In the genomic region with DNA sequence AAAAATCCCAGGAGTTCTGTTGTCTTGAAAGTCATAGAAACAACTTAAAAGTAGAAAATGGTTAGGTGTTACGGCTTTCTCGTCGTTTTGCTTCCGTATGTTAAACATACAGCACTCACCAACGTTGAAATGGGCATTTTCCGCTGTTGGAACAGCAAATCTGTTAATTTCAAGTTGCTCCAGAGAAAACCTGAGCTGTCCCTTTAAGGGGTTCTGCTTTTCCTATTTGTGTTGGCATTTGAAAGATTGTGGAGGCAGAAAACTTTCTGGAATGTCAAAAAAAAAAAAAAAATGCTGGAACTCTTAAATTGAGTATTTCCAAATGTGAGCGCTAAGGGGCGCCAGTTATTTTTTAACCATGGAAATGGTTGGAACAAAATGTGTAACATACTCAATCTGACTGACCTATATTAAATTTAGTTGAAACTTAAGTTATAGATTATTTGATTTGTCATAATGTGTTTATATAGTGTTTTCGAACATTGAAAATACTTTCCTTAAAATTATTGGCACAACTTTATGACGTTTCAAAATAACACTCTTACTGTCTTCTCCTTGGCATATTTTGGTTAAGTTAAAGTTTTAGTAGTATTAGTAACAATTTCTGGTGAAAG, we compare ENCODE assay signal across 7 cellular contexts. TPM values are rescaled to one million over a fixed set of nuclear protein-coding genes. Genes with fewer than 3 reads are reported as not detected.
DNase-seq lines count a peak whose midpoint lies in the region; ATAC-seq and TF ChIP-seq lines count a peak whose summit lies in the region.

No MANE protein-coding gene starts in this region.

- H4K91ac ChIP-seq in IMR-90 (ENCODE audit: insufficient read depth, low read depth, low read length) = peak overlapping the region; percentile 83

- H2AFZ ChIP-seq in IMR-90 (replicated peaks; ENCODE audit: low read length, poor library complexity) = no peak overlapping the region

- peak overlapping the region; percentile 91 for H3K4ac ChIP-seq in IMR-90 (ENCODE audit: low read depth, low read length)

- CTCF ChIA-PET in IMR-90 (lab: Yijun Ruan, JAX) = interaction anchor here (0.7 to 1.2 kb wide), 6 partner anchors 9 to 824 kb away, joined by 3 to 7 read pairs (median 4); no protein-coding TSS in a partner anchor

- H3K36me3 ChIP-seq in IMR-90 (ENCODE audit: control insufficient read depth, insufficient read depth, low read length) (no peaks in the 10 kb centered on the region), lung (ENCODE audit: control insufficient read depth in 2 of 2, insufficient read depth in 2 of 2, low read length in 2 of 2) (no peaks in the 10 kb centered on the region)

- H3K9me3 ChIP-seq in IMR-90 (ENCODE audit: control insufficient read depth, insufficient read depth, low read length) (no peaks in the 10 kb centered on the region), T-helper 17 cell (ENCODE audit: control insufficient read depth, low read length, poor library complexity, severe bottlenecking) (no peaks in the 10 kb centered on the region), lung (ENCODE audit: control insufficient read depth in 2 of 2, insufficient read depth in 1 of 2, low read length in 1 of 2) (no peaks in the 10 kb centered on the region)

- peak overlapping the region; percentile 89 for H2BK120ac ChIP-seq in IMR-90 (ENCODE audit: low read depth, low read length)

- H2AK9ac ChIP-seq in IMR-90 (replicated peaks; ENCODE audit: low read depth, low read length, poor library complexity) = no peak overlapping the region

- H3K4me2 ChIP-seq in IMR-90 (ENCODE audit: low read depth, low read length) = peak overlapping the region; percentile 94

- peak overlapping the region; percentile 58; the same call in 1 of the 2 replicates for H2BK20ac ChIP-seq in IMR-90 (ENCODE audit: low read depth, low read length)

- peak overlapping the region; percentile 32; the same call in 2 of the 3 replicates for H2BK15ac ChIP-seq in IMR-90 (ENCODE audit: low read depth, low read length)

- no CpG with 5 or more reads among the region's 10 CpGs for WGBS in IMR-90 (ENCODE audit: extremely low coverage in 2 of 2, insufficient read length in 1 of 2), 2 experiments
- WGBS in lung, 2 donors = 2 to 6% methylated on average over 10 of the region's 10 CpGs

- H4K20me1 ChIP-seq in IMR-90 (ENCODE audit: insufficient read depth, low read length) = peaks cover 31% of the 10 kb centered on the region

- in situ Hi-C loops in IMR-90 (cut with MboI; ENCODE audit: low sequenced_read_pairs) = loop anchor here (25.0 kb wide), 1 partner anchor 2004 kb away; no protein-coding TSS in a partner anchor

- TF ChIP-seq RAD21 in IMR-90 (IDR thresholded peaks at IDR 0.05; ENCODE audit: low read length) = peak; percentile 52

- peak overlapping the region; percentile 98; the same call in 1 of the 2 replicates for H3K23ac ChIP-seq in IMR-90 (ENCODE audit: low read depth, low read length)

- H2BK5ac ChIP-seq in IMR-90 (ENCODE audit: low read depth, low read length, poor library complexity, severe bottlenecking) = peak overlapping the region; percentile 99

- peak overlapping the region; percentile 6 to 80; a peak in 3 of 4 replicates for H4K8ac ChIP-seq in IMR-90 (ENCODE audit: low read depth in 2 of 2, low read length in 2 of 2)

- H3K9ac ChIP-seq in IMR-90 (ENCODE audit: low read depth, low read length) = peak overlapping the region; percentile 100

- H3K79me1 ChIP-seq in IMR-90 (ENCODE audit: low read depth in 1 of 2, low read length in 2 of 2) = no peaks in the 10 kb centered on the region

- no peaks in the 10 kb centered on the region for H3K27me3 Mint-ChIP-seq in T-helper 17 cell

- TF ChIP-seq CTCF in IMR-90 (conservative IDR thresholded peaks at IDR 0.05; ENCODE audit: low read depth, low read length) = peak; percentile 73
- peak; percentile 46 for TF ChIP-seq CTCF in lung (IDR thresholded peaks at IDR 0.05; ENCODE audit: control extremely low read depth, extremely low read depth)

- H3K4me1 ChIP-seq in IMR-90 (ENCODE audit: control insufficient read depth, insufficient read depth, low read length) = peaks cover 2% of the 10 kb centered on the region; the same call in 1 of the 2 replicates
- no peaks in the 10 kb centered on the region for H3K4me1 ChIP-seq in lung (ENCODE audit: control insufficient read depth in 2 of 2, insufficient read depth in 2 of 2, low read length in 2 of 2)

- H3K56ac ChIP-seq in IMR-90 (ENCODE audit: extremely low read depth, insufficient read depth, low read length) = peak overlapping the region; percentile 96

- peak overlapping the region; percentile 99 for H3K14ac ChIP-seq in IMR-90 (replicated peaks; ENCODE audit: low read depth, low read length)

- intact Hi-C loops in IMR-90 (cut with micrococcal nuclease) = loop anchor here (1.0 to 10.0 kb wide), 8 partner anchors 116 to 1828 kb away; no protein-coding TSS in a partner anchor

- H3K4me3 ChIP-seq in IMR-90 (ENCODE audit: insufficient read depth, low read depth, low read length) = peak overlapping the region; percentile 100
- H3K4me3 ChIP-seq in lung = peak overlapping the region; percentile 62

- dilution Hi-C loops in IMR-90 (cut with HindIII; ENCODE audit: low sequenced_read_pairs, unreplicated experiment) = no loop called here

- POLR2A ChIA-PET in IMR-90 (lab: Charles Lee; ENCODE audit: unreplicated experiment) = interaction anchor here (0.7 kb wide), 1 partner anchor 1164 kb away, joined by 3 read pairs; no protein-coding TSS in a partner anchor

- peak overlapping the region; percentile 97; the same call in 1 of the 2 replicates for H2AK5ac ChIP-seq in IMR-90 (ENCODE audit: low read depth, low read length)

- H3K18ac ChIP-seq in IMR-90 (ENCODE audit: low read depth, low read length) = peak overlapping the region; percentile 95

- BruUV-seq in IMR-90 (replicated peaks; lab: Mats Ljungman, UMichigan) = no TSS peak

- peak overlapping the region; percentile 94 for H3K27ac Mint-ChIP-seq in T-helper 17 cell

- H3K4me3 Mint-ChIP-seq in T-helper 17 cell = peak overlapping the region; percentile 94

- no peaks in the 10 kb centered on the region for H3K9me1 ChIP-seq in IMR-90 (ENCODE audit: insufficient read depth, low read length)

- H4K5ac ChIP-seq in IMR-90 (ENCODE audit: low read depth, low read length) = peak overlapping the region; percentile 84

- peak overlapping the region; percentile 99 for H3K27ac ChIP-seq in IMR-90 (ENCODE audit: insufficient read depth, low read length)
- H3K27ac ChIP-seq in lung (ENCODE audit: low read depth in 1 of 2, low read length in 1 of 2) = peak overlapping the region; percentile 90 to 100

- TF ChIP-seq POLR2A in IMR-90 (IDR thresholded peaks at IDR 0.05; ENCODE audit: low read depth, low read length) = no peak

- H3K36me3 Mint-ChIP-seq in T-helper 17 cell (ENCODE audit: low read depth) = no peaks in the 10 kb centered on the region

- H3K4me1 Mint-ChIP-seq in T-helper 17 cell = peaks cover 43% of the 10 kb centered on the region

- DNase-seq in EH (ENCODE audit: low read depth) = peak; percentile 88
- peak; percentile 87 for DNase-seq in IMR-90
- peak in 1 of 3 donors; percentile 24 for DNase-seq in T-helper 17 cell
- peak; percentile 88 for DNase-seq in dermis blood vessel endothelial cell
- DNase-seq in lung (ENCODE audit: low spot score) = peak; percentile 51
- DNase-seq in superior temporal gyrus (ENCODE audit: extremely low spot score) = peak; percentile 96

- no peaks in the 10 kb centered on the region for H3K27me3 ChIP-seq in IMR-90 (ENCODE audit: control insufficient read depth, insufficient read depth, low read length)
- H3K27me3 ChIP-seq in lung (ENCODE audit: control insufficient read depth, insufficient read depth) = no peaks in the 10 kb centered on the region

- ATAC-seq in IMR-90 (ENCODE audit: low read depth) = no peak
- ATAC-seq in T-helper 17 cell = no peak
- ATAC-seq in lung (ENCODE audit: insufficient read depth, low FRiP score) = no peak
- no peak for ATAC-seq in GM21786 (IDR thresholded peaks at IDR 0.05; ENCODE audit: unreplicated experiment)

TF ChIP-seq in IMR-90, 13 proteins besides CTCF, POLR2A, EP300 and RAD21:
- peak; percentile 59 for TF ChIP-seq SMC3 (IDR thresholded peaks at IDR 0.05; ENCODE audit: low read depth, low read length)
- TF ChIP-seq MAZ (IDR thresholded peaks at IDR 0.05; ENCODE audit: borderline replicate concordance, low read depth, low read length) = no peak
- no peak for TF ChIP-seq ELK1 (IDR thresholded peaks at IDR 0.05; ENCODE audit: borderline replicate concordance, low read depth, low read length)
TF ChIP-seq in IMR-90: peak in this region for 1.

RNA-seq across cellular contexts. Expression of gene QKI, which starts 2.2 kb away (rescaled TPM):
- total RNA-seq in IMR-90 (2012; rRNA removed) (171 and 232 TPM in 2 replicates), T-helper 17 cell (10 to 100 TPM; 87.4 to 95.3 TPM), dermis blood vessel endothelial cell (307 and 356 TPM in 2 replicates), lung (100 to 1,000 TPM; 136 to 228 TPM)
- polyA plus RNA-seq in IMR-90 (2012; rRNA removed) (106 and 112 TPM in 2 replicates), lung (10 to 100 TPM; 20.6 to 91.1 TPM)
- 54.2 and 59.7 TPM in 2 replicates for polyA plus RNA-seq in IMR-90 (2012; cell fraction: cytosol; rRNA removed)
- polyA plus RNA-seq in IMR-90 (2012; cell fraction: nucleus; rRNA removed; ENCODE audit: low replicate concordance) = 57.1 and 121 TPM in 2 replicates
